ENCODE assay signal across 20 cellular contexts in genomic region chr14:79745046-79745445, GRCh38.
"Had no signal": no experiment of that assay in that cellular context is flagged by ENCODE, and none has a peak within 500 bp of the region (broad histone marks: within the 10 kb centered on the region; RNA-seq: fewer than 3 reads in every experiment).

No MANE protein-coding gene starts in this region.

- H3K4me3 ChIP-seq: MG63, SJSA1, SK-N-MC had no signal

- DNase-seq: Karpas-422, KG1, MG63, NCI-H1092, NCI-H1105 treated with DMSO at 0.1 percent for 48 hours, NCI-H1417 treated with DMSO at 0.1 percent for 48 hours, NCI-H146, NCI-H1694 treated with DMSO at 0.1 percent for 48 hours, NCI-H1930, NCI-H2081, NCI-H2107, NCI-H2227 treated with DMSO at 0.1 percent for 48 hours, NCI-H524, NCI-H69, NCI-H774, Right ventricle myocardium superior, RPMI8226, SIG-M5 had no signal

- H3K36me3 ChIP-seq: MG63, SJSA1 had no signal

- H3K27ac ChIP-seq: SJSA1, SK-N-MC had no signal

- H3K27me3 ChIP-seq: MG63, SJSA1 had no signal

- H3K9me3 ChIP-seq: MG63, SJSA1 had no signal
